ENCODE assay signal across 8 cellular contexts in the genomic region with DNA sequence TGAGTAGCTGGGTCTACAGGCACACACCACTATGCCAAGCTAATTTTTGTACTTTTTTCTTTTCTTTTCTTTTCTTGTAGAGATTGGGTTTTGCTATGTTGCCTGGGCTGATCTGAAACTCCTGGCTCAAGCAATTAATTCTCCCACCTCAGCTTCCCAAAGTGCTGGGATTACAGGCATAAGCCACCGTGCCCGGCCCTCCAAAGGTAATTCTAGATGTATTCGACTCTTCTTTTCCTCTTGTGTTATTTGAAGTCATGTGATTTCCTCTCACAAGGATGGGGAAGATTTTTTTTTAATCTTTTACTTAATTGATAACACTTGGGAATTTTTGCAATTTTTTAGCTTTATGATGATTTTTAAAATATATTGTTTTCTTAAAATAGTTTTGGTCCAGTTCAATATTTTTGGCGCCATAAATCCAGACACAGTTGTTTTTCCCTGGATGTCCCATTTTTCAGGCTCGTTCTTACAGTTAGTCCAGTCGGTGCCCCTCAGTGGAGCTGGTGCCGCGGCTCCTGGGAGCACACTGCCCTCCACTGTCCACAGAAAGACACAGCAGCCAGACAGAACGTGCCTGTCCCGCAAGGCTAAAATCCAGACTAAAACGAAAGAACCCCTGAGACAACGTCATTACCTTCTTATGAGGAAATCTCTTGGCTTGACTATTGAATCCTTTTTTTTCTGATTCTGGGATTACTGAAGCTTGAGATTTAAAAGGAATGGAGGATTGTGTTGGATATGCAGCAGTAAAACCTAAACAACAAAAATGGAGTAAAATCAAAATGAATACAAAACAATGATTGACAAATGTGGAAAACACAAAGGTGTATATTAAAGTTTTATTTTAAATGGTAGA. TPM values are rescaled to one million over a fixed set of nuclear protein-coding genes. Genes with fewer than 3 reads are reported as not detected.
DNase-seq lines count a peak whose midpoint lies in the region; TF ChIP-seq lines count a peak whose summit lies in the region.

No MANE protein-coding gene starts in this region.

- no peak overlapping the region for H2BK120ac ChIP-seq in neuronal stem cell (ENCODE audit: low read depth, low read length)

- TF ChIP-seq CTCF in fibroblast of villous mesenchyme (IDR thresholded peaks at IDR 0.05; ENCODE audit: insufficient read depth, low read depth, low read length) (peak; percentile 96), thyroid gland (IDR thresholded peaks at IDR 0.05) (peak; percentile 72 to 99 (median 96))

- DNase-seq in SIG-M5 treated with dmso at 0.1 percent for 504 hours (lab: John Stamatoyannopoulos, UW; ENCODE audit: unreplicated experiment) (peak; percentile 74), SIG-M5 (lab: John Stamatoyannopoulos, UW) (no peak), LHCN-M2 (ENCODE audit: low read depth) (peak; percentile 72), SJSA1 (ENCODE audit: low read depth in 1 of 2, low spot score in 2 of 2) (peak; percentile 73 to 80), fibroblast of villous mesenchyme (ENCODE audit: low read depth) (peak; percentile 91), neuronal stem cell (ENCODE audit: low spot score) (peak; percentile 58), thyroid gland (peak; percentile 76 to 80)
- peak; percentile 48 for DNase-seq in activated gamma-delta T cell treated with anti-CD3 and anti-CD28 coated beads, Interleukin-2, amount 50 U/mL, for 16 hours (ENCODE audit: low read depth)

- no peak overlapping the region for H3K9ac ChIP-seq in neuronal stem cell (ENCODE audit: low read depth, low read length, poor library complexity)

- H3K4me1 ChIP-seq in SJSA1 (replicated peaks): peaks cover 30% of the 10 kb centered on the region
- no peaks in the 10 kb centered on the region for H3K4me1 ChIP-seq in neuronal stem cell (ENCODE audit: control insufficient read depth in 2 of 2, insufficient read depth in 1 of 2, low read depth in 1 of 2, low read length in 2 of 2)
- peaks cover 12 to 21% of the 10 kb centered on the region in 2 donors for H3K4me1 ChIP-seq in thyroid gland

- no peak overlapping the region for H3K14ac ChIP-seq in neuronal stem cell (ENCODE audit: low read length)

- no peak overlapping the region for H3K23ac ChIP-seq in neuronal stem cell (ENCODE audit: low read depth, low read length, poor library complexity)

- no peak overlapping the region for H4K8ac ChIP-seq in neuronal stem cell (ENCODE audit: low read depth, low read length)

- WGBS in neuronal stem cell (ENCODE audit: extremely low coverage in 2 of 2, insufficient read length in 2 of 2, insufficient replicate concordance in 1 of 2), 2 donors: no CpG with 5 or more reads among the region's 12 CpGs
- 16 to 18% methylated on average over 12 of the region's 12 CpGs for WGBS in thyroid gland, 2 donors

- H3K36me3 ChIP-seq in SJSA1 (peaks cover 63% of the 10 kb centered on the region), neuronal stem cell (replicated peaks in 1 of 2; ENCODE audit: control insufficient read depth in 2 of 2, insufficient read depth in 2 of 2, low read length in 2 of 2) (no peaks in the 10 kb centered on the region), thyroid gland (no peaks in the 10 kb centered on the region)

- H3K79me1 ChIP-seq in neuronal stem cell (ENCODE audit: low read depth, low read length): peaks cover 2% of the 10 kb centered on the region

- H2BK15ac ChIP-seq in neuronal stem cell (ENCODE audit: low read length): no peak overlapping the region

- H4K91ac ChIP-seq in neuronal stem cell (ENCODE audit: low read depth, low read length, poor library complexity): no peak overlapping the region

- H3K27me3 ChIP-seq in SJSA1 (replicated peaks) (no peaks in the 10 kb centered on the region), neuronal stem cell (ENCODE audit: control insufficient read depth in 3 of 3, insufficient read depth in 3 of 3, low read depth in 1 of 3, low read length in 3 of 3) (no peaks in the 10 kb centered on the region), thyroid gland (no peaks in the 10 kb centered on the region)

- TF ChIP-seq POLR2A in thyroid gland (IDR thresholded peaks at IDR 0.05): no peak

- H2BK5ac ChIP-seq in neuronal stem cell (ENCODE audit: low read length): no peak overlapping the region

- no peak overlapping the region for H2AK5ac ChIP-seq in neuronal stem cell (ENCODE audit: low read depth, low read length)

- H3K9me3 ChIP-seq in SJSA1 (replicated peaks) (no peaks in the 10 kb centered on the region), neuronal stem cell (replicated peaks in 1 of 2; ENCODE audit: control insufficient read depth in 2 of 2, insufficient read depth in 1 of 2, low read depth in 1 of 2, low read length in 2 of 2) (no peaks in the 10 kb centered on the region), thyroid gland (no peaks in the 10 kb centered on the region)

- H3K4ac ChIP-seq in neuronal stem cell (ENCODE audit: low read length): no peak overlapping the region

- intact Hi-C loops in thyroid gland (cut with DNase I): no loop called here

- peak overlapping the region; percentile 53 for H2AFZ ChIP-seq in neuronal stem cell (ENCODE audit: low read length)

- H3K4me3 ChIP-seq in SJSA1 (no peak overlapping the region), fibroblast of villous mesenchyme (ENCODE audit: low read depth, low read length) (no peak overlapping the region), neuronal stem cell (ENCODE audit: low read length in 2 of 2) (no peak overlapping the region), thyroid gland (replicated peaks in 1 of 3) (no peak overlapping the region)

- no peak overlapping the region for H2BK12ac ChIP-seq in neuronal stem cell (ENCODE audit: low read length)

- H3K27ac ChIP-seq in SJSA1: peak overlapping the region; percentile 28; the same call in 1 of the 2 replicates
- no peak overlapping the region for H3K27ac ChIP-seq in neuronal stem cell (replicated peaks; ENCODE audit: low read length)
- H3K27ac ChIP-seq in thyroid gland: peak overlapping the region; percentile 67 to 76 (median 73)

- no peak overlapping the region for H3K4me2 ChIP-seq in neuronal stem cell (ENCODE audit: insufficient read depth, low read length, poor library complexity, severe bottlenecking)

- no peak overlapping the region for H3K18ac ChIP-seq in neuronal stem cell (ENCODE audit: low read length)

RNA-seq across cellular contexts. Expression of a gene that starts 22.4 kb away (rescaled TPM):
- total RNA-seq in LHCN-M2 (2014; rRNA removed) (3.3 and 4.9 TPM in 2 replicates), fibroblast of villous mesenchyme (4.2 and 9.9 TPM in 2 replicates), thyroid gland (1 to 10 TPM; 5.2 to 8.9 (median 7.0) TPM)
- 8.0 TPM for polyA plus RNA-seq in LHCN-M2 (2012)
- 16.5 and 17.5 TPM in 2 replicates for total RNA-seq in SJSA1 (2014; rRNA removed; shearing (Covaris generic))
- 12.5 TPM for polyA plus RNA-seq in neuronal stem cell (2013, experiment 1 of 2)
- 12.2 TPM for polyA plus RNA-seq in neuronal stem cell (2013, experiment 2 of 2)

RNA-seq across cellular contexts. Expression of a gene that starts 24.4 kb away (rescaled TPM):
- total RNA-seq in LHCN-M2 (2014; rRNA removed) (18.8 and 19.2 TPM in 2 replicates), fibroblast of villous mesenchyme (38.3 and 81.2 TPM in 2 replicates), thyroid gland (100 to 1,000 TPM in 3 of 4 donors, 10 to 100 TPM in 1; 71.2 to 145 (median 121) TPM)
- polyA plus RNA-seq in LHCN-M2 (2012): 23.5 TPM
- total RNA-seq in SJSA1 (2014; rRNA removed; shearing (Covaris generic)): 25.6 and 44.2 TPM in 2 replicates
- polyA plus RNA-seq in neuronal stem cell (2013, experiment 1 of 2): 6.6 TPM
- 6.5 TPM for polyA plus RNA-seq in neuronal stem cell (2013, experiment 2 of 2)
